Comparison of ENCODE assay signal across 23 cellular contexts in the genomic region with DNA sequence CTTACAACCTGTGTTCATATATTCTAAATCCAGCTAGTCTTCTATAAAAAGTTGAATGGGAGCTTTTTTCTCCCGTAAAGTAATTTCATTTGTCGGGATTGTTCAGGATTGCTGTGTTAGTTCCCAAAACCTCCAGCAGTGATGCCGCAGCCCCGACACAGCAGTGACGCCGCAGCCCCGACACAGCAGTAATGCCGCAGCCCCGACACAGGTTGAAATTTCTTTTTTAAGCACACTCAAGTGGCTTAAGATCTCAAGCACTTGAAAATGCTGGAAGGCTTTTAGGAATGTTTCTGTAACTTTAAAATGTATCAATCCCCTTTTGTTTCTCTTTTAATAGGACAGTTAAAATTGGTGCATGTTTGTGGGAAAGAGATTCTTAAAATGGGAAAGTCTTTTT.
DNase-seq lines count a peak whose midpoint lies in the region; ATAC-seq and TF ChIP-seq lines count a peak whose summit lies in the region.
"Had no signal": no experiment of that assay in that cellular context is flagged by ENCODE, and none has a peak within 500 bp of the region (broad histone marks: within the 10 kb centered on the region; RNA-seq: fewer than 3 reads in every experiment).

No MANE protein-coding gene starts in this region.

- H3K27me3 Mint-ChIP-seq in neural progenitor cell (ENCODE audit: insufficient read depth, low read depth): peaks cover 3% of the 10 kb centered on the region

- H3K9me3 ChIP-seq in cardiac muscle cell (ENCODE audit: low read depth) (no peaks in the 10 kb centered on the region), neural progenitor cell (ENCODE audit: low read depth) (no peaks in the 10 kb centered on the region), PC-9 (ENCODE audit: insufficient read depth, low read depth) (no peaks in the 10 kb centered on the region)
- H3K9me3 ChIP-seq: BE2C had no signal

- no peak overlapping the region for H3K27ac Mint-ChIP-seq in neural progenitor cell
- H3K27ac Mint-ChIP-seq: CD14-positive monocyte; CD4-positive, alpha-beta memory T cell; CD4-positive, CD25-positive, alpha-beta regulatory T cell; CD8-positive, alpha-beta memory T cell had no signal

- DNase-seq in cardiac muscle cell (ENCODE audit: low read depth in 1 of 2, low spot score in 1 of 2) (peak in 1 of 2 donors; percentile 64), left ventricle myocardium superior (no peak), neural progenitor cell (ENCODE audit: low spot score) (peak; percentile 24), NCI-H2171 treated with DMSO at 0.1 percent for 48 hours (lab: John Stamatoyannopoulos, UW) (no peak), PC-9 (no peak)
- DNase-seq: 8988T; ACHN; BE2C; C1 segment of cervical spinal cord; CD4-positive, alpha-beta memory T cell; CD4-positive, CD25-positive, alpha-beta regulatory T cell; CD8-positive, alpha-beta memory T cell; COR-L47; DMS 273 treated with DMSO at 0.1 percent for 48 hours; DMS153; DMS53; DMS79; DND-41; EL; GDM1 had no signal

- intact Hi-C loops in left ventricle myocardium superior (cut with micrococcal nuclease) (no loop called here), PC-9 (cut with micrococcal nuclease; ENCODE audit: unreplicated experiment) (no loop called here)

- peak overlapping the region; percentile 80 for H2AFZ ChIP-seq in neural progenitor cell (replicated peaks)
- no peak overlapping the region for H2AFZ ChIP-seq in PC-9

- no peak overlapping the region for H3K9ac ChIP-seq in neural progenitor cell
- H3K9ac ChIP-seq: BLaER1 had no signal

- H3F3A ChIP-seq in neural progenitor cell (ENCODE audit: low read depth) (peaks cover 13% of the 10 kb centered on the region), PC-9 (ENCODE audit: insufficient read depth, low read depth) (no peaks in the 10 kb centered on the region)

- H3K27ac ChIP-seq in cardiac muscle cell (peak overlapping the region; percentile 28), neural progenitor cell (peak overlapping the region; percentile 51), PC-9 (no peak overlapping the region)
- H3K27ac ChIP-seq: BLaER1 had no signal

- POLR2A ChIA-PET in PC-9 (lab: Charles Lee; ENCODE audit: unreplicated experiment): no interaction called here

- no TSS peak for BruUV-seq in PC-9 (replicated peaks; lab: Mats Ljungman, UMichigan)

- H3K9me3 Mint-ChIP-seq in neural progenitor cell: peaks cover 31% of the 10 kb centered on the region

- H3K4me1 Mint-ChIP-seq in neural progenitor cell: no peaks in the 10 kb centered on the region
- H3K4me1 Mint-ChIP-seq: CD14-positive monocyte; CD4-positive, alpha-beta memory T cell; CD4-positive, CD25-positive, alpha-beta regulatory T cell; CD8-positive, alpha-beta memory T cell had no signal

- TF ChIP-seq CTCF in cardiac muscle cell (IDR thresholded peaks at IDR 0.05; ENCODE audit: low read depth, low read length): no peak
- no peak for TF ChIP-seq CTCF in neural progenitor cell (IDR thresholded peaks at IDR 0.05)
- no peak for TF ChIP-seq CTCF in PC-9 (conservative IDR thresholded peaks at IDR 0.05)

- H3K9me2 ChIP-seq in PC-9 (ENCODE audit: insufficient read depth): no peaks in the 10 kb centered on the region

- CTCF ChIA-PET in PC-9 (lab: Charles Lee): no interaction called here

- no peaks in the 10 kb centered on the region for H3K27me3 ChIP-seq in cardiac muscle cell
- H3K27me3 ChIP-seq in neural progenitor cell: no peaks in the 10 kb centered on the region
- peaks cover 71% of the 10 kb centered on the region for H3K27me3 ChIP-seq in PC-9 (ENCODE audit: insufficient read depth, low read depth)
- H3K27me3 ChIP-seq: BLaER1 had no signal

- no peaks in the 10 kb centered on the region for H3K36me3 ChIP-seq in cardiac muscle cell
- H3K36me3 ChIP-seq in neural progenitor cell: no peaks in the 10 kb centered on the region
- no peaks in the 10 kb centered on the region for H3K36me3 ChIP-seq in PC-9 (ENCODE audit: low read depth)
- H3K36me3 ChIP-seq: BE2C, BLaER1 had no signal

- no peaks in the 10 kb centered on the region for H3K36me3 Mint-ChIP-seq in neural progenitor cell
- H3K36me3 Mint-ChIP-seq: CD14-positive monocyte; CD4-positive, alpha-beta memory T cell; CD4-positive, CD25-positive, alpha-beta regulatory T cell; CD8-positive, alpha-beta memory T cell had no signal

- H4K20me1 ChIP-seq in neural progenitor cell (ENCODE audit: low read depth) (no peaks in the 10 kb centered on the region), PC-9 (ENCODE audit: insufficient read depth) (no peaks in the 10 kb centered on the region)
- H4K20me1 ChIP-seq: BLaER1 had no signal

- H3K4me1 ChIP-seq in cardiac muscle cell (ENCODE audit: low read depth) (peaks cover 12% of the 10 kb centered on the region), neural progenitor cell (peaks cover 14% of the 10 kb centered on the region), PC-9 (replicated peaks; ENCODE audit: insufficient read depth) (no peaks in the 10 kb centered on the region)
- H3K4me1 ChIP-seq: BE2C, BLaER1 had no signal

- H3K4me2 ChIP-seq in neural progenitor cell: no peak overlapping the region
- no peak overlapping the region for H3K4me2 ChIP-seq in PC-9
- H3K4me2 ChIP-seq: BLaER1 had no signal

- ATAC-seq in left ventricle myocardium superior: no peak
- ATAC-seq: GM12878 had no signal

- H3K79me2 ChIP-seq in neural progenitor cell (ENCODE audit: low read depth) (no peaks in the 10 kb centered on the region), PC-9 (ENCODE audit: low read depth) (no peaks in the 10 kb centered on the region)

- H3K4me3 ChIP-seq in cardiac muscle cell (no peak overlapping the region), neural progenitor cell (no peak overlapping the region), PC-9 (no peak overlapping the region)
- H3K4me3 ChIP-seq: BLaER1, GM12878 had no signal

- H3K4me3 Mint-ChIP-seq in neural progenitor cell: no peak overlapping the region
- H3K4me3 Mint-ChIP-seq: CD14-positive monocyte; CD4-positive, alpha-beta memory T cell; CD4-positive, CD25-positive, alpha-beta regulatory T cell; CD8-positive, alpha-beta memory T cell had no signal
